Comparison of ENCODE assay signal across 28 cellular contexts in the genomic region with DNA sequence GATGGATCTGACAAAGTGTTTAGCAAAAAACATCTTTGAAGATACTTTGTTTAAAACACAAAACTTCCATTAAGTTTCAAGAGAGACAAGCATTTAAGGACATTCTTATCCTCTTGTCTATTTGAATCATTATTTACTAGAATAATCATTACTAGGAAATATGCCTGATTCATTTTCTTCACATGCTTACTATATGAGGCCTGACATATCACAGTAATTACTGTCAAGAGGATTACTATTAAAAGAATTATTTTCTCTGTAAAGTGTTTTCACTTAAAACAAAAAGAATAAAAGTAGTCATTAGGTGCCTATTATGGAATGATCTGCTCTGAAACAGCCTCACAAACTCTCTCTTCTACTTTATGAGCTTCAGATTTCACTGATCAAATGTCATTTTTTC.
"Had no signal": no experiment of that assay in that cellular context is flagged by ENCODE, and none has a peak within 500 bp of the region (broad histone marks: within the 10 kb centered on the region; RNA-seq: fewer than 3 reads in every experiment).

No MANE protein-coding gene starts in this region.

- H3K9me3 ChIP-seq: stomach, suprapubic skin, testis, thoracic aorta, thyroid gland, tibial artery, tibial nerve, transverse colon, upper lobe of left lung, upper lobe of right lung, uterus, vagina had no signal

- H3K27me3 ChIP-seq: stomach, suprapubic skin, testis, thyroid gland, tibial artery, tibial nerve, transverse colon, upper lobe of left lung, upper lobe of right lung, uterus, vagina had no signal

- H3K27me3 Mint-ChIP-seq: stimulated activated memory B cell treated with anti-CD40 and anti-IgM and Interleukin-4, amounts not matched to agents 10 μg/mL and 1 μg/mL and 100 μg/mL, for 72 hours; stimulated activated naive B cell treated with anti-CD40 and anti-IgM and Interleukin-4, amounts not matched to agents 10 μg/mL and 1 μg/mL and 100 μg/mL, for 72 hours; stimulated activated naive CD8-positive, alpha-beta T cell treated with anti-CD3 and anti-CD28 coated beads, Interleukin-15, Interleukin-2, amounts not matched to agents 100 ng/mL and 50 ng/mL, for 24 hours had no signal

- ATAC-seq: stimulated activated effector memory CD8-positive, alpha-beta T cell treated with anti-CD3 and anti-CD28 coated beads, Interleukin-12 subunit alpha, Interleukin-12 subunit beta, amount 100 ng/mL, for 72 hours; stimulated activated memory B cell treated with anti-CD40 and anti-IgM and Interleukin-4, amounts not matched to agents 10 μg/mL and 1 μg/mL and 100 μg/mL, for 72 hours; stimulated activated naive B cell treated with anti-CD40 and anti-IgM and Interleukin-4, amounts not matched to agents 10 μg/mL and 1 μg/mL and 100 μg/mL, for 72 hours; stimulated activated naive CD8-positive, alpha-beta T cell treated with anti-CD3 and anti-CD28 coated beads, Interleukin-15, Interleukin-2, amounts not matched to agents 100 U/mL and 50 U/mL, for 24 hours; upper lobe of right lung had no signal

- H3K4me3 ChIP-seq: stomach, suprapubic skin, testis, thoracic aorta, thyroid gland, tibial artery, tibial nerve, transverse colon, upper lobe of left lung, upper lobe of right lung, uterus, vagina had no signal

- H3K9me3 Mint-ChIP-seq: stimulated activated memory B cell treated with anti-CD40 and anti-IgM and Interleukin-4, amounts not matched to agents 10 μg/mL and 1 μg/mL and 100 μg/mL, for 72 hours; stimulated activated naive B cell treated with anti-CD40 and anti-IgM and Interleukin-4, amounts not matched to agents 10 μg/mL and 1 μg/mL and 100 μg/mL, for 72 hours; type B pancreatic cell had no signal

- H3K36me3 ChIP-seq: stomach, suprapubic skin, thoracic aorta, thyroid gland, tibial artery, tibial nerve, transverse colon, upper lobe of left lung, upper lobe of right lung, uterus, vagina had no signal

- H3K4me1 Mint-ChIP-seq: stimulated activated effector memory CD8-positive, alpha-beta T cell treated with anti-CD3 and anti-CD28 coated beads, Interleukin-12 subunit alpha, Interleukin-12 subunit beta, amount 100 ng/mL, for 72 hours; stimulated activated naive B cell treated with anti-CD40 and anti-IgM and Interleukin-4, amounts not matched to agents 10 μg/mL and 1 μg/mL and 100 μg/mL, for 72 hours had no signal

- H3K27ac Mint-ChIP-seq: stimulated activated effector memory CD8-positive, alpha-beta T cell treated with anti-CD3 and anti-CD28 coated beads, Interleukin-12 subunit alpha, Interleukin-12 subunit beta, amount 100 ng/mL, for 72 hours; stimulated activated memory B cell treated with anti-CD40 and anti-IgM and Interleukin-4, amounts not matched to agents 10 μg/mL and 1 μg/mL and 100 μg/mL, for 72 hours; stimulated activated naive B cell treated with anti-CD40 and anti-IgM and Interleukin-4, amounts not matched to agents 10 μg/mL and 1 μg/mL and 100 μg/mL, for 72 hours; stimulated activated naive CD8-positive, alpha-beta T cell treated with anti-CD3 and anti-CD28 coated beads, Interleukin-15, Interleukin-2, amounts not matched to agents 100 ng/mL and 50 ng/mL, for 24 hours; type B pancreatic cell had no signal

- H3K4me3 Mint-ChIP-seq: stimulated activated effector memory CD8-positive, alpha-beta T cell treated with anti-CD3 and anti-CD28 coated beads, Interleukin-12 subunit alpha, Interleukin-12 subunit beta, amount 100 ng/mL, for 72 hours; stimulated activated memory B cell treated with anti-CD40 and anti-IgM and Interleukin-4, amounts not matched to agents 10 μg/mL and 1 μg/mL and 100 μg/mL, for 72 hours; stimulated activated naive B cell treated with anti-CD40 and anti-IgM and Interleukin-4, amounts not matched to agents 10 μg/mL and 1 μg/mL and 100 μg/mL, for 72 hours; stimulated activated naive CD8-positive, alpha-beta T cell treated with anti-CD3 and anti-CD28 coated beads, Interleukin-15, Interleukin-2, amounts not matched to agents 100 ng/mL and 50 ng/mL, for 24 hours; type B pancreatic cell had no signal

- H3K27ac ChIP-seq: stomach, suprapubic skin, testis, thoracic aorta, thyroid gland, tibial artery, tibial nerve, transverse colon, upper lobe of left lung, upper lobe of right lung, uterus, vagina had no signal

- FAIRE-seq: urothelium cell line had no signal

- DNase-seq: stimulated activated CD4-positive, alpha-beta T cell treated with anti-CD3 and anti-CD28 coated beads, Interleukin-2, amount 100 ng/mL, for 48 hours; stimulated activated CD4-positive, alpha-beta T cell treated with anti-CD3 and anti-CD28 coated beads, Interleukin-4, amount 100 ng/mL, for 1 hour; stimulated activated CD4-positive, alpha-beta T cell treated with anti-CD3 and anti-CD28 coated beads, Interleukin-4, amount 100 ng/mL, for 24 hours; stimulated activated CD4-positive, alpha-beta T cell treated with anti-CD3 and anti-CD28 coated beads, Interleukin-4, amount 100 ng/mL, for 4 hours; stimulated activated CD8-positive, alpha-beta memory T cell treated with anti-CD3 and anti-CD28 coated beads, Interleukin-4, amount 100 ng/mL, for 48 hours; stimulated activated naive B cell treated with anti-CD40 and anti-IgM and Interleukin-4, amounts not matched to agents 10 μg/mL and 1 μg/mL and 100 μg/mL, for 72 hours; stimulated activated naive CD4-positive, alpha-beta T cell; stimulated activated naive CD4-positive, alpha-beta T cell treated with Interleukin-2 at 50 U/mL for 16 hours; stimulated activated naive CD8-positive, alpha-beta T cell treated with anti-CD3 and anti-CD28 coated beads, Interleukin-15, Interleukin-2, amounts not matched to agents 100 U/mL and 50 U/mL, for 24 hours; stomach; substantia nigra; testis; thyroid gland; tibial artery; transverse colon; trophoblast cell; upper lobe of left lung; upper lobe of right lung; uterus had no signal

- H3K4me1 ChIP-seq: stomach, suprapubic skin, testis, tibial artery, tibial nerve, transverse colon, upper lobe of left lung, upper lobe of right lung, uterus, vagina had no signal
